In genomic region chr17:30981531-30982519, GRCh38 we compare ENCODE assay signal across 21 cellular contexts. TPM values are rescaled to one million over a fixed set of nuclear protein-coding genes. Genes with fewer than 3 reads are reported as not detected.
DNase-seq lines count a peak whose midpoint lies in the region; ATAC-seq, FAIRE-seq and TF ChIP-seq lines count a peak whose summit lies in the region.
"Had no signal": no experiment of that assay in that cellular context is flagged by ENCODE, and none has a peak within 500 bp of the region (broad histone marks: within the 10 kb centered on the region; RNA-seq: fewer than 3 reads in every experiment).

No MANE protein-coding gene starts in this region.

- FAIRE-seq in GM12878 (lab: Jason Lieb, UNC) = no peak
- FAIRE-seq: G401.6, islet of Langerhans had no signal

- peak; percentile 36 for ATAC-seq in stimulated activated naive CD8-positive, alpha-beta T cell treated with anti-CD3 and anti-CD28 coated beads, Interleukin-15, Interleukin-2, amounts not matched to agents 100 U/mL and 50 U/mL, for 24 hours
- ATAC-seq in stimulated activated naive CD8-positive, alpha-beta T cell treated with anti-CD3 and anti-CD28 coated beads, Interleukin-15, amount 100 ng/mL, for 72 hours = no peak
- ATAC-seq in GM12878 = peak; percentile 31; the same call in 2 of the 3 replicates
- no peak for ATAC-seq in left lobe of liver
- ATAC-seq: natural killer cell, Right ventricle myocardium inferior had no signal

- no peak for DNase-seq in stimulated activated naive CD8-positive, alpha-beta T cell treated with anti-CD3 and anti-CD28 coated beads, Interleukin-15, Interleukin-2, amounts not matched to agents 100 U/mL and 50 U/mL, for 24 hours
- DNase-seq in stimulated activated naive CD8-positive, alpha-beta T cell treated with anti-CD3 and anti-CD28 coated beads, Interleukin-15, amount 100 ng/mL, for 72 hours = no peak
- DNase-seq in GM12878 (ENCODE audit: low read depth, low spot score) (no peak), left lobe of liver (ENCODE audit: low spot score) (peak; percentile 31), osteocyte (ENCODE audit: extremely low spot score, unreplicated experiment) (no peak), T-helper 1 cell (no peak)
- DNase-seq in effector memory CD4-positive, alpha-beta T cell = no peak
- DNase-seq: activated CD4-positive, alpha-beta T cell treated with anti-CD3 and anti-CD28 coated beads for 4 hours; activated naive CD8-positive, alpha-beta T cell treated with anti-CD3 and anti-CD28 coated beads for 36 hours; C1 segment of cervical spinal cord; Caco-2; caudate nucleus; dermis blood vessel endothelial cell; natural killer cell; NCI-H1436; OCI-M1 had no signal

- no peak overlapping the region for H3K4me2 ChIP-seq in GM12878 (ENCODE audit: control insufficient read depth, insufficient read depth)

- H3K9me3 ChIP-seq in GM12878 (replicated peaks; ENCODE audit: control insufficient read depth, insufficient read depth, low read length) = no peaks in the 10 kb centered on the region
- H3K9me3 ChIP-seq in effector memory CD4-positive, alpha-beta T cell (ENCODE audit: control insufficient read depth, low read length) = no peaks in the 10 kb centered on the region
- H3K9me3 ChIP-seq: ascending aorta, Caco-2, tibial nerve had no signal

- no peak for TF ChIP-seq POLR2A in GM12878 (IDR thresholded peaks at IDR 0.05; ENCODE audit: low read depth, low read length)

- in situ Hi-C loops in GM12878 (cut with MboI) = no loop called here

- no peaks in the 10 kb centered on the region for H3K27me3 ChIP-seq in GM12878 (replicated peaks in 1 of 2; ENCODE audit: control insufficient read depth in 2 of 2, insufficient read depth in 2 of 2, low read length in 1 of 2)
- no peaks in the 10 kb centered on the region for H3K27me3 ChIP-seq in effector memory CD4-positive, alpha-beta T cell (replicated peaks; ENCODE audit: control insufficient read depth, insufficient read depth, low read length, poor library complexity, severe bottlenecking)
- H3K27me3 ChIP-seq: ascending aorta, tibial nerve had no signal

- H3K36me3 ChIP-seq in GM12878 (ENCODE audit: control insufficient read depth in 2 of 2, insufficient read depth in 2 of 2, low read length in 1 of 2) = no peaks in the 10 kb centered on the region; a peak in 1 of 4 replicates
- H3K36me3 ChIP-seq in effector memory CD4-positive, alpha-beta T cell (ENCODE audit: control insufficient read depth, insufficient read depth, low read length) = no peaks in the 10 kb centered on the region

- no peaks in the 10 kb centered on the region for H3K4me1 ChIP-seq in GM12878 (ENCODE audit: control insufficient read depth, insufficient read depth, low read length)
- no peaks in the 10 kb centered on the region for H3K4me1 ChIP-seq in effector memory CD4-positive, alpha-beta T cell (ENCODE audit: control insufficient read depth, insufficient read depth, low read length, poor library complexity, severe bottlenecking)
- H3K4me1 ChIP-seq: ascending aorta, Caco-2, tibial nerve had no signal

- H4K20me1 ChIP-seq in GM12878 (ENCODE audit: control insufficient read depth, insufficient read depth) = no peaks in the 10 kb centered on the region

- no peak overlapping the region for H2AFZ ChIP-seq in GM12878 (ENCODE audit: control insufficient read depth, low read depth, low read length)

- H3K27ac Mint-ChIP-seq in stimulated activated naive CD8-positive, alpha-beta T cell treated with anti-CD3 and anti-CD28 coated beads, Interleukin-15, amount 100 ng/mL, for 72 hours = no peak overlapping the region
- H3K27ac Mint-ChIP-seq in osteocyte (ENCODE audit: unreplicated experiment) = no peak overlapping the region
- H3K27ac Mint-ChIP-seq: activated naive CD8-positive, alpha-beta T cell treated with anti-CD3 and anti-CD28 coated beads for 36 hours; natural killer cell had no signal

- BruUV-seq in GM12878 (replicated peaks; lab: Mats Ljungman, UMichigan) = no TSS peak

- no peak overlapping the region for H3K4me3 ChIP-seq in GM12878
- no peak overlapping the region for H3K4me3 ChIP-seq in effector memory CD4-positive, alpha-beta T cell (ENCODE audit: insufficient read depth, low read depth, low read length, poor library complexity, severe bottlenecking)
- H3K4me3 ChIP-seq: ascending aorta, tibial nerve had no signal

- no peaks in the 10 kb centered on the region for H3K9me3 Mint-ChIP-seq in stimulated activated naive CD8-positive, alpha-beta T cell treated with anti-CD3 and anti-CD28 coated beads, Interleukin-15, amount 100 ng/mL, for 72 hours
- peaks cover 1% of the 10 kb centered on the region for H3K9me3 Mint-ChIP-seq in osteocyte (ENCODE audit: unreplicated experiment)
- H3K9me3 Mint-ChIP-seq: activated naive CD8-positive, alpha-beta T cell treated with anti-CD3 and anti-CD28 coated beads for 36 hours; natural killer cell had no signal

- H3K79me2 ChIP-seq in GM12878 (ENCODE audit: control insufficient read depth, insufficient read depth, low read length) = no peaks in the 10 kb centered on the region

- H3K36me3 Mint-ChIP-seq in osteocyte (ENCODE audit: unreplicated experiment) = peaks cover 12% of the 10 kb centered on the region
- H3K36me3 Mint-ChIP-seq: activated naive CD8-positive, alpha-beta T cell treated with anti-CD3 and anti-CD28 coated beads for 36 hours; natural killer cell had no signal

- no peak overlapping the region for H3K9ac ChIP-seq in GM12878 (ENCODE audit: control insufficient read depth, insufficient read depth, low read length)

- no peak for TF ChIP-seq EP300 in GM12878 (IDR thresholded peaks at IDR 0.05; ENCODE audit: borderline replicate concordance in 1 of 2, control insufficient read depth in 1 of 2, low read depth in 2 of 2, low read length in 2 of 2)

- TF ChIP-seq CTCF in GM12878 (IDR thresholded peaks at IDR 0.05 in 2 of 3, conservative IDR thresholded peaks at IDR 0.05 in 1 of 3; ENCODE audit: control insufficient read depth in 2 of 3, extremely low read depth in 1 of 3, insufficient read depth in 1 of 3, low read depth in 3 of 3, low read length in 3 of 3) (no peak), osteocyte (IDR thresholded peaks at IDR 0.05) (no peak)

- no peak overlapping the region for H3K27ac ChIP-seq in GM12878 (ENCODE audit: control insufficient read depth, insufficient read depth)
- no peak overlapping the region for H3K27ac ChIP-seq in effector memory CD4-positive, alpha-beta T cell (ENCODE audit: insufficient read depth, low read length, poor library complexity, severe bottlenecking)
- H3K27ac ChIP-seq: ascending aorta, tibial nerve had no signal

- 0 out of 2 replicates have a peak, but pooled peaks have one; percentile 2 for TF ChIP-seq RAD21 in GM12878 (IDR thresholded peaks at IDR 0.05; ENCODE audit: insufficient read depth, low read depth, low read length)

- H3K4me1 Mint-ChIP-seq in stimulated activated naive CD8-positive, alpha-beta T cell treated with anti-CD3 and anti-CD28 coated beads, Interleukin-15, amount 100 ng/mL, for 72 hours = no peaks in the 10 kb centered on the region
- H3K4me1 Mint-ChIP-seq in osteocyte (ENCODE audit: unreplicated experiment) = no peaks in the 10 kb centered on the region
- H3K4me1 Mint-ChIP-seq: activated naive CD8-positive, alpha-beta T cell treated with anti-CD3 and anti-CD28 coated beads for 36 hours had no signal

- 81% methylated on average over 8 of the region's 8 CpGs for WGBS in GM12878 (ENCODE audit: insufficient coverage, insufficient replicate concordance, low lambda C conversion rate, missing lambda C conversion rate)

- no peaks in the 10 kb centered on the region for H3K27me3 Mint-ChIP-seq in stimulated activated naive CD8-positive, alpha-beta T cell treated with anti-CD3 and anti-CD28 coated beads, Interleukin-15, amount 100 ng/mL, for 72 hours
- no peaks in the 10 kb centered on the region for H3K27me3 Mint-ChIP-seq in osteocyte (ENCODE audit: unreplicated experiment)
- H3K27me3 Mint-ChIP-seq: activated naive CD8-positive, alpha-beta T cell treated with anti-CD3 and anti-CD28 coated beads for 36 hours had no signal

- SMC1A ChIA-PET in GM12878 (lab: Charles Lee; ENCODE audit: uncharacterized antibody, unreplicated experiment) = no interaction called here

- no peak overlapping the region for H3K4me3 Mint-ChIP-seq in stimulated activated naive CD8-positive, alpha-beta T cell treated with anti-CD3 and anti-CD28 coated beads, Interleukin-15, amount 100 ng/mL, for 72 hours
- no peak overlapping the region for H3K4me3 Mint-ChIP-seq in osteocyte (ENCODE audit: unreplicated experiment)
- H3K4me3 Mint-ChIP-seq: activated naive CD8-positive, alpha-beta T cell treated with anti-CD3 and anti-CD28 coated beads for 36 hours; natural killer cell had no signal

- CTCF ChIA-PET in GM12878 (lab: Yijun Ruan, JAX) = no interaction called here

- intact Hi-C loops in GM12878 (cut with micrococcal nuclease; ENCODE audit: unreplicated experiment) = no loop called here

- POLR2A ChIA-PET in GM12878 (lab: Charles Lee) = no interaction called here

- RAD21 ChIA-PET in GM12878 (lab: Charles Lee; ENCODE audit: unreplicated experiment) = no interaction called here

TF ChIP-seq in GM12878, 131 proteins besides CTCF, POLR2A, EP300 and RAD21 (continues in another document):
- TF ChIP-seq TBL1XR1 (IDR thresholded peaks at IDR 0.05; ENCODE audit: low read depth, low read length) = no peak
- no peak for TF ChIP-seq MAX (IDR thresholded peaks at IDR 0.05; ENCODE audit: low read depth, low read length)
- TF ChIP-seq ESRRA (IDR thresholded peaks at IDR 0.05; ENCODE audit: low read length) = no peak
- TF ChIP-seq PML (IDR thresholded peaks at IDR 0.05; ENCODE audit: low read length) = no peak
- TF ChIP-seq TARDBP (IDR thresholded peaks at IDR 0.05; ENCODE audit: borderline replicate concordance) = no peak

RNA-seq across cellular contexts. Expression of gene RNF135, which starts 11.0 kb away (rescaled TPM):
- 4.7 and 6.0 TPM in 2 replicates for total RNA-seq in GM12878 (2013; cell fraction: nucleolus; rRNA removed)
- total RNA-seq in GM12878 (2014; rRNA removed) = 19.3 and 20.7 TPM in 2 replicates
- 16.0 and 16.1 TPM in 2 replicates for total RNA-seq in GM12878 (2014; rRNA removed; fragmentation: Illumina TruSeq; extraction: Trizol)
- 22.6 and 22.9 TPM in 2 replicates for total RNA-seq in GM12878 (2021)
- 10.5 TPM for polyA plus RNA-seq in GM12878 (2011; ENCODE audit: low read depth)
- 11.2 and 12.7 TPM in 2 replicates for polyA plus RNA-seq in GM12878 (2011; rRNA removed)
- polyA plus RNA-seq in GM12878 (2011; cell fraction: cytosol; rRNA removed) = 10.1 and 11.8 TPM in 2 replicates
- polyA plus RNA-seq in GM12878 (2011; cell fraction: nucleus; rRNA removed) = 6.2 and 6.5 TPM in 2 replicates
- polyA plus RNA-seq in GM12878 (2012) = 11.8 and 15.3 TPM in 2 replicates
- 18.2 and 23.1 TPM in 2 replicates for polyA plus RNA-seq in GM12878 (2014; fragmentation: Illumina TruSeq; extraction: Trizol)
- polyA plus RNA-seq in GM12878 (2014; fragmentation: Nextera tagmentation; extraction: Ambion mirVana) = 10 to 100 TPM; 12.8 to 15.4 TPM
- 25.2 and 28.0 TPM in 2 replicates for polyA plus RNA-seq in GM12878 (2014; rRNA removed)
- polyA plus RNA-seq in GM12878 (2016; fragmentation: Nextera tagmentation; extraction: Ambion mirVana) = 10 to 100 TPM; 23.5 to 27.6 TPM
- 5.9 and 10.0 TPM in 2 replicates for polyA minus RNA-seq in GM12878 (2011; rRNA and poly(A)+ RNA removed)
- 2.7 and 4.2 TPM in 2 replicates for polyA minus RNA-seq in GM12878 (2011; cell fraction: cytosol; rRNA and poly(A)+ RNA removed)
- polyA minus RNA-seq in GM12878 (2011; cell fraction: nucleus; rRNA and poly(A)+ RNA removed) = 3.1 and 5.9 TPM in 2 replicates
- total RNA-seq in left lobe of liver = 4.7 TPM
- total RNA-seq in osteocyte = 16.1 and 16.9 TPM in 2 replicates

Comparison
In these comparisons a context has a peak if more than half of its experiments do, and no peak if none do; other contexts are left out.
1. ATAC-seq: peak in stimulated activated naive CD8-positive, alpha-beta T cell treated with anti-CD3 and anti-CD28 coated beads, Interleukin-15, Interleukin-2, amounts not matched to agents 100 U/mL and 50 U/mL, for 24 hours (single experiment) and GM12878 (single experiment); none in stimulated activated naive CD8-positive, alpha-beta T cell treated with anti-CD3 and anti-CD28 coated beads, Interleukin-15, amount 100 ng/mL, for 72 hours (single experiment) and left lobe of liver (single experiment).